30 cellular contexts compared by ENCODE assay signal in the genomic region with DNA sequence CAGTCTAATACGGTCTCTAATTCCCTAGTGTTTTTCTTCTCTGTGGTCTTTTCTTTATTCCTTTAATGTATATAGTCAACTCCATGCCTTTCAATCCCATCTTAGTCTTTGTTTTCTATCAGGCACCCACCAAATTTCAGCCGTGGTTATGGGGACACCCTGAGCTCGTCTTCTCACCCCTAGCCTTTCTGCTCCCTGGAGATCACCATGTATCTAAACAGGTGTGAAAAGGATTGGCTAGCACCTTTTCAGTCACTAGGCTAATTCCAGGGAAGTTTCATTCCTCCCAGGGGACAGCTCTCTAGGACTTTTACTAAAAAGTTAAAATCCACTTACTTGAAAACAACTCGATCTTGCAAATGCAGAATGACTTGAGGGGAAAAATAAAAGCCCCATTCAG.
"Had no signal": no experiment of that assay in that cellular context is flagged by ENCODE, and none has a peak within 500 bp of the region (broad histone marks: within the 10 kb centered on the region; RNA-seq: fewer than 3 reads in every experiment).

No MANE protein-coding gene starts in this region.

- H3K27me3 Mint-ChIP-seq: activated CD4-positive, alpha-beta memory T cell treated with anti-CD3 and anti-CD28 coated beads for 36 hours; activated CD4-positive, alpha-beta T cell treated with anti-CD3 and anti-CD28 coated beads for 36 hours; activated CD4-positive, alpha-beta T cell treated with anti-CD3 and anti-CD28 coated beads, Interleukin-2, amount 10 ng/mL, durations not matched to agents 24 days and 14 days; activated CD8-positive, alpha-beta memory T cell treated with anti-CD3 and anti-CD28 coated beads, Interleukin-2, amount 10 ng/mL, durations not matched to agents 7 days and 5 days; activated naive CD8-positive, alpha-beta T cell treated with anti-CD3 and anti-CD28 coated beads, Interleukin-2, amount 10 ng/mL, durations not matched to agents 7 days and 5 days; brain had no signal

- DNase-seq: activated CD4-positive, alpha-beta memory T cell treated with anti-CD3 and anti-CD28 coated beads for 36 hours; activated CD4-positive, alpha-beta T cell treated with anti-CD3 and anti-CD28 coated beads for 36 hours; activated CD4-positive, alpha-beta T cell treated with anti-CD3 and anti-CD28 coated beads, Interleukin-2, amount 10 ng/mL, durations not matched to agents 24 days and 14 days; activated CD4-positive, CD25-positive, alpha-beta regulatory T cell; activated CD4-positive, CD25-positive, alpha-beta regulatory T cell treated with anti-CD3 and anti-CD28 coated beads, Interleukin-2, amount 50 U/mL, for 72 hours; activated CD8-positive, alpha-beta memory T cell treated with anti-CD3 and anti-CD28 coated beads, Interleukin-2, amount 10 ng/mL, durations not matched to agents 7 days and 5 days; activated CD8-positive, alpha-beta memory T cell treated with anti-CD3 and anti-CD28 coated beads, Interleukin-2, amount 50 U/mL, for 4 hours; activated CD8-positive, alpha-beta T cell treated with anti-CD3 and anti-CD28 coated beads, Interleukin-2, amount 10 ng/mL, durations not matched to agents 7 days and 5 days; activated effector memory CD4-positive, alpha-beta T cell treated with anti-CD3 and anti-CD28 coated beads, Interleukin-2, amount 50 U/mL, for 16 hours; activated naive CD4-positive, alpha-beta T cell treated with anti-CD3 and anti-CD28 coated beads for 36 hours; activated naive CD8-positive, alpha-beta T cell treated with anti-CD3 and anti-CD28 coated beads, Interleukin-2, amount 10 ng/mL, durations not matched to agents 7 days and 5 days; activated T-cell treated with anti-CD3 and anti-CD28 coated beads, Interleukin-2, amount 50 U/mL, for 1 hour; activated T-cell treated with anti-CD3 and anti-CD28 coated beads, Interleukin-2, amount 50 U/mL, for 48 hours; central memory CD4-positive, alpha-beta T cell; cerebellar nuclear complex; colonic mucosa; effector CD8-positive, alpha-beta T cell; foreskin fibroblast; head of caudate nucleus; T-helper 9 cell; WERI-Rb-1 had no signal

- H3K27ac Mint-ChIP-seq: activated CD4-positive, alpha-beta memory T cell treated with anti-CD3 and anti-CD28 coated beads for 36 hours; activated CD4-positive, alpha-beta T cell treated with anti-CD3 and anti-CD28 coated beads for 36 hours; activated CD4-positive, alpha-beta T cell treated with anti-CD3 and anti-CD28 coated beads, Interleukin-2, amount 10 ng/mL, durations not matched to agents 24 days and 14 days; activated CD8-positive, alpha-beta memory T cell treated with anti-CD3 and anti-CD28 coated beads, Interleukin-2, amount 10 ng/mL, durations not matched to agents 7 days and 5 days; activated CD8-positive, alpha-beta T cell treated with anti-CD3 and anti-CD28 coated beads, Interleukin-2, amount 10 ng/mL, durations not matched to agents 7 days and 5 days; activated naive CD4-positive, alpha-beta T cell treated with anti-CD3 and anti-CD28 coated beads for 36 hours; activated naive CD4-positive, alpha-beta T cell treated with anti-CD3 and anti-CD28 coated beads, Interleukin-2, amount 50 U/mL, for 72 hours; activated naive CD8-positive, alpha-beta T cell treated with anti-CD3 and anti-CD28 coated beads, Interleukin-2, amount 10 ng/mL, durations not matched to agents 7 days and 5 days; activated T-helper 1 cell treated with anti-CD3 and anti-CD28 coated beads, Interleukin-12 subunit alpha, Interleukin-12 subunit beta, Interleukin-2, Interleukin-4 antibody, amounts not matched to agents 30 ng/mL and 10 ng/mL and 1 ng/mL, durations not matched to agents 14 hours and 24 hours and 36 hours; activated T-helper 2 cell treated with anti-CD3 and anti-CD28 coated beads, Interferon-gamma antibody, Interleukin-2, Interleukin-4, amounts not matched to agents 10 μg/mL and 5 μg/mL and 100 μg/mL, durations not matched to agents 14 hours and 24 hours and 36 hours; T-helper 1 cell treated with Interleukin-12 subunit alpha and Interleukin-12 subunit beta and Interleukin-4 antibody, amounts not matched to agents 30 μg/mL and 1 μg/mL, for 36 hours had no signal

- H3K4me1 ChIP-seq: ascending aorta, breast epithelium, colonic mucosa had no signal

- H3K4me3 Mint-ChIP-seq: activated CD4-positive, alpha-beta memory T cell treated with anti-CD3 and anti-CD28 coated beads for 36 hours; activated CD4-positive, alpha-beta T cell treated with anti-CD3 and anti-CD28 coated beads for 36 hours; activated CD4-positive, alpha-beta T cell treated with anti-CD3 and anti-CD28 coated beads, Interleukin-2, amount 10 ng/mL, durations not matched to agents 24 days and 14 days; activated CD8-positive, alpha-beta memory T cell treated with anti-CD3 and anti-CD28 coated beads, Interleukin-2, amount 10 ng/mL, durations not matched to agents 7 days and 5 days; activated CD8-positive, alpha-beta T cell treated with anti-CD3 and anti-CD28 coated beads, Interleukin-2, amount 10 ng/mL, durations not matched to agents 7 days and 5 days; activated naive CD4-positive, alpha-beta T cell treated with anti-CD3 and anti-CD28 coated beads for 36 hours; activated naive CD8-positive, alpha-beta T cell treated with anti-CD3 and anti-CD28 coated beads, Interleukin-2, amount 10 ng/mL, durations not matched to agents 7 days and 5 days; activated T-helper 1 cell treated with anti-CD3 and anti-CD28 coated beads, Interleukin-12 subunit alpha, Interleukin-12 subunit beta, Interleukin-2, Interleukin-4 antibody, amounts not matched to agents 30 ng/mL and 10 ng/mL and 1 ng/mL, durations not matched to agents 14 hours and 24 hours and 36 hours; T-helper 1 cell treated with Interleukin-12 subunit alpha and Interleukin-12 subunit beta and Interleukin-4 antibody, amounts not matched to agents 30 μg/mL and 1 μg/mL, for 36 hours had no signal

- H3K4me3 ChIP-seq: ascending aorta, breast epithelium, cardiac muscle cell, colonic mucosa had no signal

- H3K27me3 ChIP-seq: ascending aorta, breast epithelium, cardiac muscle cell, colonic mucosa had no signal

- H3K36me3 Mint-ChIP-seq: activated CD4-positive, alpha-beta memory T cell treated with anti-CD3 and anti-CD28 coated beads for 36 hours; activated CD8-positive, alpha-beta memory T cell treated with anti-CD3 and anti-CD28 coated beads, Interleukin-2, amount 10 ng/mL, durations not matched to agents 7 days and 5 days; activated naive CD4-positive, alpha-beta T cell treated with anti-CD3 and anti-CD28 coated beads, Interleukin-2, amount 50 U/mL, for 72 hours; activated naive CD8-positive, alpha-beta T cell treated with anti-CD3 and anti-CD28 coated beads, Interleukin-2, amount 10 ng/mL, durations not matched to agents 7 days and 5 days; brain had no signal

- ATAC-seq: activated CD4-positive, alpha-beta T cell treated with anti-CD3 and anti-CD28 coated beads for 36 hours; activated CD8-positive, alpha-beta memory T cell treated with anti-CD3 and anti-CD28 coated beads, Interleukin-2, amount 10 ng/mL, durations not matched to agents 7 days and 5 days; activated CD8-positive, alpha-beta T cell treated with anti-CD3 and anti-CD28 coated beads, Interleukin-2, amount 10 ng/mL, durations not matched to agents 7 days and 5 days; activated naive CD4-positive, alpha-beta T cell treated with anti-CD3 and anti-CD28 coated beads, Interleukin-2, amount 50 U/mL, for 72 hours; esophagus mucosa had no signal

- H3K27ac ChIP-seq: ascending aorta, breast epithelium, cardiac muscle cell, colonic mucosa, WERI-Rb-1 had no signal

- H3K4me1 Mint-ChIP-seq: activated CD4-positive, alpha-beta T cell treated with anti-CD3 and anti-CD28 coated beads for 36 hours; activated CD4-positive, alpha-beta T cell treated with anti-CD3 and anti-CD28 coated beads, Interleukin-2, amount 10 ng/mL, durations not matched to agents 24 days and 14 days; activated CD8-positive, alpha-beta memory T cell treated with anti-CD3 and anti-CD28 coated beads, Interleukin-2, amount 10 ng/mL, durations not matched to agents 7 days and 5 days; activated naive CD8-positive, alpha-beta T cell treated with anti-CD3 and anti-CD28 coated beads, Interleukin-2, amount 10 ng/mL, durations not matched to agents 7 days and 5 days had no signal

- H3K36me3 ChIP-seq: ascending aorta, breast epithelium, cardiac muscle cell, colonic mucosa, WERI-Rb-1 had no signal

- H3K9me3 ChIP-seq: ascending aorta, breast epithelium, colonic mucosa had no signal

- H3K9me3 Mint-ChIP-seq: activated CD4-positive, alpha-beta memory T cell treated with anti-CD3 and anti-CD28 coated beads for 36 hours; activated CD4-positive, alpha-beta T cell treated with anti-CD3 and anti-CD28 coated beads, Interleukin-2, amount 10 ng/mL, durations not matched to agents 24 days and 14 days; activated naive CD4-positive, alpha-beta T cell treated with anti-CD3 and anti-CD28 coated beads for 36 hours; activated naive CD8-positive, alpha-beta T cell treated with anti-CD3 and anti-CD28 coated beads, Interleukin-2, amount 10 ng/mL, durations not matched to agents 7 days and 5 days; activated T-helper 1 cell treated with anti-CD3 and anti-CD28 coated beads, Interleukin-12 subunit alpha, Interleukin-12 subunit beta, Interleukin-2, Interleukin-4 antibody, amounts not matched to agents 30 ng/mL and 10 ng/mL and 1 ng/mL, durations not matched to agents 14 hours and 24 hours and 36 hours; activated T-helper 2 cell treated with anti-CD3 and anti-CD28 coated beads, Interferon-gamma antibody, Interleukin-2, Interleukin-4, amounts not matched to agents 10 μg/mL and 5 μg/mL and 100 μg/mL, durations not matched to agents 14 hours and 24 hours and 36 hours; T-helper 1 cell treated with Interleukin-12 subunit alpha and Interleukin-12 subunit beta and Interleukin-4 antibody, amounts not matched to agents 30 μg/mL and 1 μg/mL, for 36 hours had no signal
